In the genomic region with DNA sequence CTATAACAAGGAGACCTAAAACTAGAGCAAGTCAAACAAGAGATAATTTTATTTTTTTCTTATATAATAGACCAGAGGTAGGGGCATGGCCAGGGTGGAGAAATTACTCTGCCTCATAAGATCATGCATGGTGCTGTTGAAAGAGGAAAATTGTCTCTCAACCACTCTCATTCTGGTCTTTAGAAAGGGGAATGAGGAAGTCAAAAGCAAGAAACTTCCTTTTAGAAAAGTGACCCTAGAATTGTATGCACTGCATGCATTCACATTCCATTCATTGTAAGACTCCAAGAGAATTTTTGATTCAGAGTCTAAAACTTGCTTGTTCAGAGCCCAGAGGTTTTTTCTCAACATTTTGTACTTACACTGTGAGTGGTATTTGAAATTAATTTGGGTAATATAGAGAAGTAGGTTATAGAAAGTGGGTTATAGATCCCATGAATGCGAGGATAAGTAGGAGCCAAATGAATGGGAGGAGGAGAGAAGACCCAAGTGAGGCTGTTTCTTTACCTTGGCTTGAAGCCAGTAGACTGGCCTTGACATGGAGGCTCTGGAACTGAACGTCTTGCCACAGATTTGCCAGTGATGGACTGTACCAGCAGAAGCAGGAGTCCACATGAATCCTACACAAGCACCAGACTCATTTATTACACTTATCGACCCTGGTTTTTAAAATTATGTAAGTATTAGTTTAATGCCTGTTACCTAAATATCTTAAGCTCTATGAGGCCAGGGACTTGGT, we compare ENCODE assay signal across 7 cellular contexts. TPM values are rescaled to one million over a fixed set of nuclear protein-coding genes. Genes with fewer than 3 reads are reported as not detected.
"Had no signal": no experiment of that assay in that cellular context is flagged by ENCODE, and none has a peak within 500 bp of the region (broad histone marks: within the 10 kb centered on the region; RNA-seq: fewer than 3 reads in every experiment).

No MANE protein-coding gene starts in this region.

RNA-seq across cellular contexts. Expression of a gene that starts 33.0 kb away (rescaled TPM):
- total RNA-seq: ascending aorta, fibroblast of villous mesenchyme, glomerular endothelial cell, mesenteric fat pad, pulmonary artery endothelial cell, stomach, urinary bladder had no signal
